ENCODE assay signal across 1 cellular context in the genomic region with DNA sequence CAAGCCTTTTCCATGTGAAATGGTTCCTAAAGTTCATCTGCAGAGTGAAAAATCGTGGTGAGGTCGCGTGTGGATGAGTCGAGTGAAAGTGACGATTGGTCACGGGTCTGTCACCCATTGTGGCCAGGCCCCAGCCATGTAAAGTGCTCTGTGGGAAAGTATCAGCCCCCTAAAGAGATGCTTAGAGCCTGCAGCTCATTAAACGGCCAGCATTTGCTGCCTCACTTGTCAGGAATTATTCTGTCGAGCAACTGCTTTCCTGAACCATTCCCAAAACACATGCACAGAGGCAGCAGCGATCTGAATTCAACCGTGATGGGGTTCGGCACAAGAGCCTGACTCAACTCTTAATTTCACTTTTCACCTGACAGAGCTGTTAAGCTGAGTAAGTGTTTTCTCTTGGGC.
TF ChIP-seq lines count a peak whose summit lies in the region.

No MANE protein-coding gene starts in this region.

TF ChIP-seq in WTC11, 78 proteins besides CTCF, POLR2A, EP300 and RAD21 (continued from another document):
- TF ChIP-seq, protein P1, sequence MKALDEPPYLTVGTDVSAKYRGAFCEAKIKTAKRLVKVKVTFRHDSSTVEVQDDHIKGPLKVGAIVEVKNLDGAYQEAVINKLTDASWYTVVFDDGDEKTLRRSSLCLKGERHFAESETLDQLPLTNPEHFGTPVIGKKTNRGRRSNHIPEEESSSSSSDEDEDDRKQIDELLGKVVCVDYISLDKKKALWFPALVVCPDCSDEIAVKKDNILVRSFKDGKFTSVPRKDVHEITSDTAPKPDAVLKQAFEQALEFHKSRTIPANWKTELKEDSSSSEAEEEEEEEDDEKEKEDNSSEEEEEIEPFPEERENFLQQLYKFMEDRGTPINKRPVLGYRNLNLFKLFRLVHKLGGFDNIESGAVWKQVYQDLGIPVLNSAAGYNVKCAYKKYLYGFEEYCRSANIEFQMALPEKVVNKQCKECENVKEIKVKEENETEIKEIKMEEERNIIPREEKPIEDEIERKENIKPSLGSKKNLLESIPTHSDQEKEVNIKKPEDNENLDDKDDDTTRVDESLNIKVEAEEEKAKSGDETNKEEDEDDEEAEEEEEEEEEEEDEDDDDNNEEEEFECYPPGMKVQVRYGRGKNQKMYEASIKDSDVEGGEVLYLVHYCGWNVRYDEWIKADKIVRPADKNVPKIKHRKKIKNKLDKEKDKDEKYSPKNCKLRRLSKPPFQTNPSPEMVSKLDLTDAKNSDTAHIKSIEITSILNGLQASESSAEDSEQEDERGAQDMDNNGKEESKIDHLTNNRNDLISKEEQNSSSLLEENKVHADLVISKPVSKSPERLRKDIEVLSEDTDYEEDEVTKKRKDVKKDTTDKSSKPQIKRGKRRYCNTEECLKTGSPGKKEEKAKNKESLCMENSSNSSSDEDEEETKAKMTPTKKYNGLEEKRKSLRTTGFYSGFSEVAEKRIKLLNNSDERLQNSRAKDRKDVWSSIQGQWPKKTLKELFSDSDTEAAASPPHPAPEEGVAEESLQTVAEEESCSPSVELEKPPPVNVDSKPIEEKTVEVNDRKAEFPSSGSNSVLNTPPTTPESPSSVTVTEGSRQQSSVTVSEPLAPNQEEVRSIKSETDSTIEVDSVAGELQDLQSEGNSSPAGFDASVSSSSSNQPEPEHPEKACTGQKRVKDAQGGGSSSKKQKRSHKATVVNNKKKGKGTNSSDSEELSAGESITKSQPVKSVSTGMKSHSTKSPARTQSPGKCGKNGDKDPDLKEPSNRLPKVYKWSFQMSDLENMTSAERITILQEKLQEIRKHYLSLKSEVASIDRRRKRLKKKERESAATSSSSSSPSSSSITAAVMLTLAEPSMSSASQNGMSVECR (CRISPR knock-in tag; IDR thresholded peaks at IDR 0.05; ENCODE audit: borderline replicate concordance) = no peak
- TF ChIP-seq OVOL2 (CRISPR knock-in tag; IDR thresholded peaks at IDR 0.05; ENCODE audit: borderline replicate concordance) (no peak), ETV6 (CRISPR knock-in tag; IDR thresholded peaks at IDR 0.05) (no peak), KAT7 (CRISPR knock-in tag; IDR thresholded peaks at IDR 0.05; ENCODE audit: borderline replicate concordance) (no peak)
- TF ChIP-seq, protein P2, sequence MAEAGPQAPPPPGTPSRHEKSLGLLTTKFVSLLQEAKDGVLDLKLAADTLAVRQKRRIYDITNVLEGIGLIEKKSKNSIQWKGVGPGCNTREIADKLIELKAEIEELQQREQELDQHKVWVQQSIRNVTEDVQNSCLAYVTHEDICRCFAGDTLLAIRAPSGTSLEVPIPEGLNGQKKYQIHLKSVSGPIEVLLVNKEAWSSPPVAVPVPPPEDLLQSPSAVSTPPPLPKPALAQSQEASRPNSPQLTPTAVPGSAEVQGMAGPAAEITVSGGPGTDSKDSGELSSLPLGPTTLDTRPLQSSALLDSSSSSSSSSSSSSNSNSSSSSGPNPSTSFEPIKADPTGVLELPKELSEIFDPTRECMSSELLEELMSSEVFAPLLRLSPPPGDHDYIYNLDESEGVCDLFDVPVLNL (CRISPR knock-in tag; IDR thresholded peaks at IDR 0.05; ENCODE audit: borderline replicate concordance, low read depth) = no peak
